ENCODE assay signal across 8 cellular contexts in the genomic region with DNA sequence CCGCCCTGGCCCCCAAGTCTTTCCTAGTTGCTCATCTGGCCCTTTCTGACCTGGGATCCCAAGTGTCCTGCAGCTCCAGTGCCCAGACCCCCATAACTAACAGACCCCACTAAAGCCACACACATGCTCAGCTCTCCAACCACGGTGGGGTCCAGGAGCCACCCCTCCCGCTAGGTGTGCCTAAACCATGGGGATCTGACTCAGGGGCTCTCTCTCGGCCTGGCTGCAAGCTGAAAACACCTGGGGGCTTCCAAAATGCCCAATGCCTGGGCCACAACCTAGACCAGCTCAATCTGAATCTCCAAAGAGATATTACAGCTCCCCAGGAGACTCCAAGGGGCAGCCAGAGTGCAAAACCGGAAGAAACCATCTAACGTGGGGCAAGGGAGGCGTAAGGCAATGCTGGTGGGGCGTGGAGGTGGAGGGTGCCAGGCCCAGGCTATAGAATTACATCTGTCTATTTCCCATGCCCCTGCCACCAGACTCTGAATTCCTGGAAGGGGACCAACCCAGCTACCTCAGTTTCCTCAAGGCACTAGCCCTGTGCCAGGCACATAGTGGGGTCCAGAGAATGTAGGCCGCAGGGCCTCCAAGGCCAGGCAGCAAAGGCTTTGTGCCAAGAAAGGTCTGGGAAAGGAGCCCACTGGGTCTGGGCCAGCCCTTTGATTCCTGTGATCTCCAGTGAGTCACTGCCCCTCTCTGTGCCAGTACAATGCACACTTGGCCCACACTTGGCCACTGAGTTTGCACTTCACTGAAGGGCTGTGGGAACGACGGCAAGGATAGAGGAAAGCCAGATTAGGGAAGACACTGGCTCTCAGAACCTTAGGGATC. TPM values are rescaled to one million over a fixed set of nuclear protein-coding genes. Genes with fewer than 3 reads are reported as not detected.
DNase-seq lines count a peak whose midpoint lies in the region; ATAC-seq, FAIRE-seq and TF ChIP-seq lines count a peak whose summit lies in the region.

No MANE protein-coding gene starts in this region.

- ATAC-seq in natural killer cell treated with Interleukin-12 subunit alpha and Interleukin-12 subunit beta and Interleukin-15 and Interleukin-18, amount 100 ng/mL, for 72 hours: no peak
- ATAC-seq in HG03097 (IDR thresholded peaks at IDR 0.05; ENCODE audit: low FRiP score, unreplicated experiment) (no peak), HG02981 (IDR thresholded peaks at IDR 0.05; ENCODE audit: unreplicated experiment) (no peak)

- intact Hi-C loops in endothelial cell of umbilical vein (cut with micrococcal nuclease): no loop called here

- no peaks in the 10 kb centered on the region for H3K9me2 ChIP-seq in OCI-LY1 (ENCODE audit: low read depth, low read length)

- H3K4me1 Mint-ChIP-seq in natural killer cell treated with Interleukin-12 subunit alpha and Interleukin-12 subunit beta and Interleukin-15 and Interleukin-18, amount 100 ng/mL, for 72 hours (ENCODE audit: low read depth in 2 of 2): peaks cover 59 to 60% of the 10 kb centered on the region in 2 donors

- H4K20me1 ChIP-seq in OCI-LY1 (ENCODE audit: insufficient read depth, low read length) (no peaks in the 10 kb centered on the region), endothelial cell of umbilical vein (replicated peaks; ENCODE audit: control insufficient read depth, extremely low read depth, insufficient read depth, low read length) (no peaks in the 10 kb centered on the region)

- BruUV-seq in endothelial cell of umbilical vein (replicated peaks; lab: Mats Ljungman, UMichigan): no TSS peak

- peak; percentile 98 for FAIRE-seq in endothelial cell of umbilical vein (lab: Jason Lieb, UNC)

- H2AFZ ChIP-seq in OCI-LY1 (ENCODE audit: low read length) (no peak overlapping the region), endothelial cell of umbilical vein (ENCODE audit: low read depth, low read length) (no peak overlapping the region)

- DNase-seq in AG08395 (ENCODE audit: low spot score) (peak; percentile 93), endothelial cell of umbilical vein (ENCODE audit: low read depth, low spot score) (peak; percentile 96), UCSD-AML1 (lab: John Stamatoyannopoulos, UW; ENCODE audit: unreplicated experiment) (no peak)
- peak; percentile 44 for DNase-seq in natural killer cell treated with Interleukin-12 subunit alpha and Interleukin-12 subunit beta and Interleukin-15 and Interleukin-18, amount 100 ng/mL, for 72 hours (ENCODE audit: low spot score)
- DNase-seq in stimulated activated CD4-positive, alpha-beta T cell treated with anti-CD3 and anti-CD28 coated beads, Interleukin-1b, Interleukin-23, amount 100 ng/mL, for 48 hours: no peak

- H3K4me1 ChIP-seq in OCI-LY1 (ENCODE audit: insufficient read depth, low read length, severe bottlenecking): peaks cover 88% of the 10 kb centered on the region
- peaks cover 32% of the 10 kb centered on the region for H3K4me1 ChIP-seq in endothelial cell of umbilical vein (ENCODE audit: control insufficient read depth, extremely low read depth, insufficient read depth, low read length)

- H3K27me3 ChIP-seq in OCI-LY1 (ENCODE audit: insufficient read depth, low read length): no peaks in the 10 kb centered on the region
- no peaks in the 10 kb centered on the region for H3K27me3 ChIP-seq in endothelial cell of umbilical vein (ENCODE audit: control insufficient read depth in 2 of 2, insufficient read depth in 2 of 2, low read length in 2 of 2)

- no peaks in the 10 kb centered on the region for H3K27me3 Mint-ChIP-seq in natural killer cell treated with Interleukin-12 subunit alpha and Interleukin-12 subunit beta and Interleukin-15 and Interleukin-18, amount 100 ng/mL, for 72 hours

- peak overlapping the region; percentile 69 for H3K4me3 Mint-ChIP-seq in natural killer cell treated with Interleukin-12 subunit alpha and Interleukin-12 subunit beta and Interleukin-15 and Interleukin-18, amount 100 ng/mL, for 72 hours

- H3K4me2 ChIP-seq in OCI-LY1 (ENCODE audit: low read length) (peak overlapping the region; percentile 60), endothelial cell of umbilical vein (ENCODE audit: insufficient read depth, low read length) (no peak overlapping the region)

- dilution Hi-C loops in endothelial cell of umbilical vein (cut with MboI; ENCODE audit: extremely low pct_ligation_motif_present, low sequenced_read_pairs): no loop called here

- H3K36me3 ChIP-seq in OCI-LY1 (ENCODE audit: insufficient read depth, low read length) (peaks cover 43% of the 10 kb centered on the region), endothelial cell of umbilical vein (ENCODE audit: control insufficient read depth in 2 of 2, extremely low read depth in 1 of 2, insufficient read depth in 2 of 2, low read length in 2 of 2) (peaks cover 6 to 12% of the 10 kb centered on the region in 2 experiments)

- H3K79me2 ChIP-seq in OCI-LY1 (ENCODE audit: insufficient read depth, low read length): peaks cover 10% of the 10 kb centered on the region; the same call in 1 of the 2 replicates
- H3K79me2 ChIP-seq in endothelial cell of umbilical vein (ENCODE audit: control insufficient read depth, insufficient read depth, low read length): peaks cover 19% of the 10 kb centered on the region

- no peaks in the 10 kb centered on the region for H3K9me1 ChIP-seq in endothelial cell of umbilical vein (replicated peaks; ENCODE audit: control insufficient read depth, extremely low read depth, insufficient read depth, low read length)

- TF ChIP-seq CTCF in OCI-LY1 (IDR thresholded peaks at IDR 0.05; ENCODE audit: low read length) (no peak), endothelial cell of umbilical vein (IDR thresholded peaks at IDR 0.05; ENCODE audit: extremely low read depth in 1 of 2, insufficient read depth in 1 of 2, low read depth in 1 of 2, low read length in 2 of 2) (no peak)

- no peaks in the 10 kb centered on the region for H3K9me3 Mint-ChIP-seq in natural killer cell treated with Interleukin-12 subunit alpha and Interleukin-12 subunit beta and Interleukin-15 and Interleukin-18, amount 100 ng/mL, for 72 hours

- CTCF ChIA-PET in endothelial cell of umbilical vein (lab: Charles Lee): interaction anchor here (1.0 kb wide), 1 partner anchor 57 kb away, joined by 3 read pairs; no protein-coding TSS in a partner anchor

- H3K4me3 ChIP-seq in OCI-LY1 (ENCODE audit: low read depth, low read length, poor library complexity, severe bottlenecking) (peak overlapping the region; percentile 31), endothelial cell of umbilical vein (replicated peaks in 1 of 3; ENCODE audit: insufficient read depth in 1 of 3, low read depth in 1 of 3, low read length in 3 of 3) (no peak overlapping the region)

- H3F3A ChIP-seq in OCI-LY1 (ENCODE audit: insufficient read depth, low read length): peaks cover 7% of the 10 kb centered on the region

- H3K27ac Mint-ChIP-seq in natural killer cell treated with Interleukin-12 subunit alpha and Interleukin-12 subunit beta and Interleukin-15 and Interleukin-18, amount 100 ng/mL, for 72 hours: peak overlapping the region; percentile 91 to 99

- peaks cover 5% of the 10 kb centered on the region for H3K36me3 Mint-ChIP-seq in natural killer cell treated with Interleukin-12 subunit alpha and Interleukin-12 subunit beta and Interleukin-15 and Interleukin-18, amount 100 ng/mL, for 72 hours

- H3K27ac ChIP-seq in OCI-LY1 (ENCODE audit: low read depth, low read length, poor library complexity, severe bottlenecking) (peak overlapping the region; percentile 99), endothelial cell of umbilical vein (ENCODE audit: insufficient read depth, low read depth, low read length) (peak overlapping the region; percentile 54)

- no peaks in the 10 kb centered on the region for H3K9me3 ChIP-seq in OCI-LY1 (ENCODE audit: low read length)
- no peaks in the 10 kb centered on the region for H3K9me3 ChIP-seq in endothelial cell of umbilical vein (replicated peaks; ENCODE audit: control insufficient read depth, insufficient read depth, low read length)

- H3K9ac ChIP-seq in OCI-LY1 (ENCODE audit: low read length) (peak overlapping the region; percentile 61), endothelial cell of umbilical vein (replicated peaks; ENCODE audit: extremely low read depth, insufficient read depth, low read length) (no peak overlapping the region)

- TF ChIP-seq POLR2A in endothelial cell of umbilical vein (IDR thresholded peaks at IDR 0.05; ENCODE audit: low read depth, low read length): no peak

- POLR2A ChIA-PET in endothelial cell of umbilical vein (lab: Charles Lee): interaction anchor here (0.7 kb wide), 1 partner anchor 56 kb away, joined by 3 read pairs; a partner anchor contains a TSS

RNA-seq across cellular contexts. Expression of a gene that starts 3.3 kb away (rescaled TPM):
- total RNA-seq in endothelial cell of umbilical vein: 75.7 and 76.4 TPM in 2 replicates
- 35.3 and 47.2 TPM in 2 replicates for polyA plus RNA-seq in endothelial cell of umbilical vein
- 48.0 and 56.1 TPM in 2 replicates for polyA plus RNA-seq in endothelial cell of umbilical vein (2011; cell fraction: cytosol; rRNA removed)
- 130 and 138 TPM in 2 replicates for polyA plus RNA-seq in endothelial cell of umbilical vein (2011; cell fraction: nucleus; rRNA removed)
- polyA plus RNA-seq in endothelial cell of umbilical vein (2012): 52.5 and 59.5 TPM in 2 replicates
- polyA minus RNA-seq in endothelial cell of umbilical vein: 33.7 and 38.6 TPM in 2 replicates
- polyA minus RNA-seq in endothelial cell of umbilical vein (2011; cell fraction: cytosol; rRNA and poly(A)+ RNA removed): 11.7 TPM
- 24.5 and 26.9 TPM in 2 replicates for polyA minus RNA-seq in endothelial cell of umbilical vein (2011; cell fraction: nucleus; rRNA and poly(A)+ RNA removed)
- total RNA-seq in natural killer cell treated with Interleukin-12 subunit alpha and Interleukin-12 subunit beta and Interleukin-15 and Interleukin-18, amount 100 ng/mL, for 72 hours: 10 to 100 TPM; 95.8 to 99.7 TPM

RNA-seq across cellular contexts. Expression of a gene that starts 18.5 kb away (rescaled TPM):
- 57.4 and 63.0 TPM in 2 replicates for total RNA-seq in endothelial cell of umbilical vein
- polyA plus RNA-seq in endothelial cell of umbilical vein: 37.0 and 37.1 TPM in 2 replicates
- polyA plus RNA-seq in endothelial cell of umbilical vein (2011; cell fraction: cytosol; rRNA removed): 20.6 and 29.2 TPM in 2 replicates
- polyA plus RNA-seq in endothelial cell of umbilical vein (2011; cell fraction: nucleus; rRNA removed): 37.8 and 42.1 TPM in 2 replicates
- 34.0 and 36.5 TPM in 2 replicates for polyA plus RNA-seq in endothelial cell of umbilical vein (2012)
- 29.9 and 35.0 TPM in 2 replicates for polyA minus RNA-seq in endothelial cell of umbilical vein
- polyA minus RNA-seq in endothelial cell of umbilical vein (2011; cell fraction: cytosol; rRNA and poly(A)+ RNA removed): 23.9 TPM
- 17.0 and 20.7 TPM in 2 replicates for polyA minus RNA-seq in endothelial cell of umbilical vein (2011; cell fraction: nucleus; rRNA and poly(A)+ RNA removed)
- 10 to 100 TPM; 64.0 to 99.1 TPM for total RNA-seq in natural killer cell treated with Interleukin-12 subunit alpha and Interleukin-12 subunit beta and Interleukin-15 and Interleukin-18, amount 100 ng/mL, for 72 hours

RNA-seq across cellular contexts. Expression of a gene that starts 22.8 kb away (rescaled TPM):
- total RNA-seq in endothelial cell of umbilical vein: 1.3 TPM in 1 of 2 replicates, not detected in the other
- not detected in 2 replicates for polyA plus RNA-seq in endothelial cell of umbilical vein
- polyA plus RNA-seq in endothelial cell of umbilical vein (2011; cell fraction: cytosol; rRNA removed): not detected in 2 replicates
- not detected in 2 replicates for polyA plus RNA-seq in endothelial cell of umbilical vein (2011; cell fraction: nucleus; rRNA removed)
- not detected in 2 replicates for polyA plus RNA-seq in endothelial cell of umbilical vein (2012)
- polyA minus RNA-seq in endothelial cell of umbilical vein: not detected in 2 replicates
- polyA minus RNA-seq in endothelial cell of umbilical vein (2011; cell fraction: cytosol; rRNA and poly(A)+ RNA removed): not detected
- polyA minus RNA-seq in endothelial cell of umbilical vein (2011; cell fraction: nucleus; rRNA and poly(A)+ RNA removed): not detected in 2 replicates
- 1 to 10 TPM in 1 of 2 donors, not detected in 1; 8.5 TPM for total RNA-seq in natural killer cell treated with Interleukin-12 subunit alpha and Interleukin-12 subunit beta and Interleukin-15 and Interleukin-18, amount 100 ng/mL, for 72 hours

RNA-seq across cellular contexts. Expression of a gene that starts 30.6 kb away (rescaled TPM):
- 0.75 and 1.2 TPM in 2 replicates for total RNA-seq in endothelial cell of umbilical vein
- 0.06 and 0.07 TPM in 2 replicates for polyA plus RNA-seq in endothelial cell of umbilical vein
- polyA plus RNA-seq in endothelial cell of umbilical vein (2011; cell fraction: cytosol; rRNA removed): 0.08 and 0.12 TPM in 2 replicates
- polyA plus RNA-seq in endothelial cell of umbilical vein (2011; cell fraction: nucleus; rRNA removed): 0.24 and 0.64 TPM in 2 replicates
- polyA plus RNA-seq in endothelial cell of umbilical vein (2012): 0.50 and 0.55 TPM in 2 replicates
- 0.19 and 0.39 TPM in 2 replicates for polyA minus RNA-seq in endothelial cell of umbilical vein
- not detected for polyA minus RNA-seq in endothelial cell of umbilical vein (2011; cell fraction: cytosol; rRNA and poly(A)+ RNA removed)
- 0.77 TPM in 1 of 2 replicates, not detected in the other for polyA minus RNA-seq in endothelial cell of umbilical vein (2011; cell fraction: nucleus; rRNA and poly(A)+ RNA removed)
- 100 to 1,000 TPM; 192 to 207 TPM for total RNA-seq in natural killer cell treated with Interleukin-12 subunit alpha and Interleukin-12 subunit beta and Interleukin-15 and Interleukin-18, amount 100 ng/mL, for 72 hours

RNA-seq across cellular contexts. Expression of a gene that starts 43.4 kb away (rescaled TPM):
- 15.1 and 15.3 TPM in 2 replicates for total RNA-seq in endothelial cell of umbilical vein
- polyA plus RNA-seq in endothelial cell of umbilical vein: 16.1 TPM in 2 replicates
- polyA plus RNA-seq in endothelial cell of umbilical vein (2011; cell fraction: cytosol; rRNA removed): 9.7 and 11.3 TPM in 2 replicates
- 11.7 and 11.8 TPM in 2 replicates for polyA plus RNA-seq in endothelial cell of umbilical vein (2011; cell fraction: nucleus; rRNA removed)
- polyA plus RNA-seq in endothelial cell of umbilical vein (2012): 9.6 and 13.4 TPM in 2 replicates
- polyA minus RNA-seq in endothelial cell of umbilical vein: 12.2 and 17.4 TPM in 2 replicates
- 6.8 TPM for polyA minus RNA-seq in endothelial cell of umbilical vein (2011; cell fraction: cytosol; rRNA and poly(A)+ RNA removed)
- polyA minus RNA-seq in endothelial cell of umbilical vein (2011; cell fraction: nucleus; rRNA and poly(A)+ RNA removed): 6.3 and 11.1 TPM in 2 replicates
- 10 to 100 TPM; 10.2 to 14.7 TPM for total RNA-seq in natural killer cell treated with Interleukin-12 subunit alpha and Interleukin-12 subunit beta and Interleukin-15 and Interleukin-18, amount 100 ng/mL, for 72 hours

Comparison
In these comparisons a context has a peak if more than half of its experiments do, and no peak if none do; other contexts are left out.
1. DNase-seq: peak in AG08395 (single experiment), endothelial cell of umbilical vein (single experiment) and natural killer cell treated with Interleukin-12 subunit alpha and Interleukin-12 subunit beta and Interleukin-15 and Interleukin-18, amount 100 ng/mL, for 72 hours (single experiment); none in UCSD-AML1 (single experiment) and stimulated activated CD4-positive, alpha-beta T cell treated with anti-CD3 and anti-CD28 coated beads, Interleukin-1b, Interleukin-23, amount 100 ng/mL, for 48 hours (single experiment).